ENCODE assay signal across 9 cellular contexts in genomic region chr2:120261387-120262006, GRCh38. TPM values are rescaled to one million over a fixed set of nuclear protein-coding genes. Genes with fewer than 3 reads are reported as not detected.
A peak's percentile ranks its signal among the peaks of the same experiment; 100 is the strongest.
DNase-seq lines count a peak whose midpoint lies in the region; ATAC-seq, FAIRE-seq and TF ChIP-seq lines count a peak whose summit lies in the region.
"Had no signal": no experiment of that assay in that cellular context is flagged by ENCODE, and none has a peak within 500 bp of the region (broad histone marks: within the 10 kb centered on the region; RNA-seq: fewer than 3 reads in every experiment).

No MANE protein-coding gene starts in this region.

- no peaks in the 10 kb centered on the region for H3K9me3 ChIP-seq in vagina

- ATAC-seq in GM19452 (IDR thresholded peaks at IDR 0.05; ENCODE audit: unreplicated experiment) (peak; percentile 79), HG03108 (IDR thresholded peaks at IDR 0.05; ENCODE audit: unreplicated experiment) (peak; percentile 77)
- ATAC-seq in activated T-cell treated with anti-CD3 and anti-CD28 coated beads, Interleukin-2, amount 50 U/mL, for 72 hours (replicated peaks in 1 of 2): peak; percentile 96 to 98

- intact Hi-C loops in vagina (cut with DNase I): no loop called here

- FAIRE-seq in frontal cortex (lab: Jason Lieb, UNC): no peak

- TF ChIP-seq CTCF in GM12865 (IDR thresholded peaks at IDR 0.05; ENCODE audit: insufficient read depth, low read depth, low read length, missing control alignments) (no peak), vagina (IDR thresholded peaks at IDR 0.05) (no peak)

- H3K9me3 Mint-ChIP-seq in activated T-cell treated with anti-CD3 and anti-CD28 coated beads, Interleukin-2, amount 50 U/mL, for 72 hours: peaks cover 0 to 9% of the 10 kb centered on the region in 2 donors

- no peaks in the 10 kb centered on the region for H3K36me3 ChIP-seq in vagina

- no peaks in the 10 kb centered on the region for H3K27me3 ChIP-seq in vagina

- H3K4me1 Mint-ChIP-seq in activated T-cell treated with anti-CD3 and anti-CD28 coated beads, Interleukin-2, amount 50 U/mL, for 72 hours (ENCODE audit: low read depth): peaks cover 37% of the 10 kb centered on the region

- no peak overlapping the region for H3K4me3 Mint-ChIP-seq in activated T-cell treated with anti-CD3 and anti-CD28 coated beads, Interleukin-2, amount 50 U/mL, for 72 hours
- H3K4me3 Mint-ChIP-seq: CD14-positive monocyte had no signal

- no peak for TF ChIP-seq POLR2A in vagina (IDR thresholded peaks at IDR 0.05)

- H3K4me3 ChIP-seq in GM12865 (ENCODE audit: low read depth, low read length) (no peak overlapping the region), vagina (no peak overlapping the region)

- no peaks in the 10 kb centered on the region for H3K27me3 Mint-ChIP-seq in activated T-cell treated with anti-CD3 and anti-CD28 coated beads, Interleukin-2, amount 50 U/mL, for 72 hours (ENCODE audit: low read depth)

- H3K36me3 Mint-ChIP-seq in activated T-cell treated with anti-CD3 and anti-CD28 coated beads, Interleukin-2, amount 50 U/mL, for 72 hours (ENCODE audit: insufficient read depth in 2 of 2): peaks cover 15 to 21% of the 10 kb centered on the region in 2 donors

- DNase-seq in GM12865 (ENCODE audit: low read depth) (peak; percentile 75), cortex of kidney (lab: John Stamatoyannopoulos, UW) (no peak), vagina (ENCODE audit: extremely low spot score in 2 of 2) (no peak), NCI-H1092 (lab: John Stamatoyannopoulos, UW) (no peak), frontal cortex (ENCODE audit: low spot score in 2 of 2) (no peak)
- DNase-seq in activated T-cell treated with anti-CD3 and anti-CD28 coated beads, Interleukin-2, amount 50 U/mL, for 72 hours: peak; percentile 65 to 70

- no peak overlapping the region for H3K27ac ChIP-seq in vagina

- no peak overlapping the region for H3K27ac Mint-ChIP-seq in activated T-cell treated with anti-CD3 and anti-CD28 coated beads, Interleukin-2, amount 50 U/mL, for 72 hours

- H3K4me1 ChIP-seq in vagina: peaks cover 49% of the 10 kb centered on the region

RNA-seq across cellular contexts. Expression of gene RALB, which starts 8.8 kb away (rescaled TPM):
- 10 to 100 TPM; 52.9 to 53.1 TPM for total RNA-seq in activated T-cell treated with anti-CD3 and anti-CD28 coated beads, Interleukin-2, amount 50 U/mL, for 72 hours
- total RNA-seq in vagina: 44.0 TPM
- 39.9 TPM for total RNA-seq in frontal cortex

RNA-seq across cellular contexts. Expression of gene TMEM185B, which starts 38.3 kb away (rescaled TPM):
- 10 to 100 TPM; 20.9 to 21.1 TPM for total RNA-seq in activated T-cell treated with anti-CD3 and anti-CD28 coated beads, Interleukin-2, amount 50 U/mL, for 72 hours
- total RNA-seq in vagina (29.5 TPM), frontal cortex (15.1 TPM)

Comparison
In these comparisons a context has a peak if more than half of its experiments do, and no peak if none do; other contexts are left out.
1. DNase-seq: peak in GM12865 (single experiment) and activated T-cell treated with anti-CD3 and anti-CD28 coated beads, Interleukin-2, amount 50 U/mL, for 72 hours (2 of 2); none in cortex of kidney (single experiment), vagina (0 of 2), NCI-H1092 (single experiment) and frontal cortex (0 of 2).
2. Peak in every context shown above with its lines, with median percentiles within 50 percentile points of each other: ATAC-seq.